ENCODE assay signal across 10 cellular contexts in the genomic region with DNA sequence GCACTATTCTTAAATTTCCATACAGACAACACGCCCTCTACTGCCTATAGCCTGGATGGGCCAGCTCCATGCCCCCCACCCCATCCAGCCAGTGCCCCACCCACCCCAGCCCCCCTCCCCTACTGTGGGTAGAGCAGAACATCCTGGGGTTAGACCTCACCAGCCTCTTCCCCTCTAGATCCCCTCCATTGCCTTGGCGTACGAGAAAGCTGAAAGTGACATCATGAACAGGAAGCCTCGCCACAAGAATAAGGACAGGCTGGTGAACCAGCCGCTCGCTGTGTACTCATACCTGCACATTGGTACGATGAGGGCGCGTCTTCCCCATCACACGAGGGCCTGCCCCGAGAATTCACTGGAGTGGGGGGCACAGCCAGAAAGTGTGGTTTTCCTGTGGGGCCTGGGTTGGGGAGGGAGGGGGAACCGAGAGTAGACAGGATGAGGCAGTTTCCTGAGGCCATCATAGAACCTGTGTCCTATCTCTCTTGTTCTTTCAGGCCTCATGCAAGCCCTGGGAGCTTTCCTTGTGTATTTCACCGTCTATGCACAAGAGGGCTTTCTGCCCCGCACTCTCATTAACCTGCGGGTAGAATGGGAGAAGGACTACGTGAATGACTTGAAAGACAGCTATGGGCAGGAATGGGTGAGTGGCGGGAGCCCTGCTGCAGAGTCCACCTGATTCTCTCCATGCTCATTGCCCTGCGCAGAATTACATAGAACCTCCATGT. TPM values are rescaled to one million over a fixed set of nuclear protein-coding genes. Genes with fewer than 3 reads are reported as not detected.
A peak's percentile ranks its signal among the peaks of the same experiment; 100 is the strongest.
DNase-seq lines count a peak whose midpoint lies in the region; ATAC-seq and TF ChIP-seq lines count a peak whose summit lies in the region.
"Had no signal": no experiment of that assay in that cellular context is flagged by ENCODE, and none has a peak within 500 bp of the region (broad histone marks: within the 10 kb centered on the region; RNA-seq: fewer than 3 reads in every experiment).

No MANE protein-coding gene starts in this region.

- H3K36me3 ChIP-seq in A673 (ENCODE audit: insufficient read depth, low read length, poor library complexity, severe bottlenecking): no peaks in the 10 kb centered on the region

- ATAC-seq in GM18519 (IDR thresholded peaks at IDR 0.05; ENCODE audit: low FRiP score, unreplicated experiment) (peak; percentile 71), HG03135 (IDR thresholded peaks at IDR 0.05; ENCODE audit: unreplicated experiment) (peak; percentile 76)
- ATAC-seq in activated CD8-positive, alpha-beta T cell treated with anti-CD3 and anti-CD28 coated beads, Interleukin-2, amount 10 ng/mL, durations not matched to agents 7 days and 5 days: peak; percentile 97
- ATAC-seq: HCT116 had no signal

- H3K9me3 Mint-ChIP-seq in activated CD8-positive, alpha-beta T cell treated with anti-CD3 and anti-CD28 coated beads, Interleukin-2, amount 10 ng/mL, durations not matched to agents 7 days and 5 days (ENCODE audit: insufficient read depth): no peaks in the 10 kb centered on the region
- no peaks in the 10 kb centered on the region for H3K9me3 Mint-ChIP-seq in glutamatergic neuron (ENCODE audit: unreplicated experiment)

- H3K4me3 Mint-ChIP-seq in activated CD8-positive, alpha-beta T cell treated with anti-CD3 and anti-CD28 coated beads, Interleukin-2, amount 10 ng/mL, durations not matched to agents 7 days and 5 days: peak overlapping the region; percentile 32
- H3K4me3 Mint-ChIP-seq in glutamatergic neuron (ENCODE audit: unreplicated experiment): no peak overlapping the region

- H3K27me3 ChIP-seq in A673 (replicated peaks; ENCODE audit: insufficient read depth, low read depth, low read length, poor library complexity): no peaks in the 10 kb centered on the region

- CTCF ChIA-PET in activated CD8-positive, alpha-beta T cell treated with anti-CD3 and anti-CD28 coated beads, Interleukin-2, amount 10 ng/mL, durations not matched to agents 7 days and 5 days (lab: Charles Lee): interaction anchor here (1.0 to 8.5 kb wide), 12 partner anchors 11 to 130 kb away, joined by 3 to 65 read pairs (median 4); no protein-coding TSS in a partner anchor
- CTCF ChIA-PET in A673 (lab: Charles Lee): no interaction called here

- peaks cover 10% of the 10 kb centered on the region for H3K27me3 Mint-ChIP-seq in activated CD8-positive, alpha-beta T cell treated with anti-CD3 and anti-CD28 coated beads, Interleukin-2, amount 10 ng/mL, durations not matched to agents 7 days and 5 days (ENCODE audit: low read depth)
- no peaks in the 10 kb centered on the region for H3K27me3 Mint-ChIP-seq in glutamatergic neuron (ENCODE audit: unreplicated experiment)

- H3K9me3 ChIP-seq in A673 (ENCODE audit: low read depth, low read length, poor library complexity, severe bottlenecking): no peaks in the 10 kb centered on the region

- no peak overlapping the region for H3K27ac ChIP-seq in A673 (ENCODE audit: low read depth, low read length, poor library complexity, severe bottlenecking)

- intact Hi-C loops in A673 (cut with micrococcal nuclease; ENCODE audit: unreplicated experiment): no loop called here

- H3K4me3 ChIP-seq in A673 (ENCODE audit: low read depth, low read length, poor library complexity, severe bottlenecking): no peak overlapping the region

- H3K27ac Mint-ChIP-seq in activated CD8-positive, alpha-beta T cell treated with anti-CD3 and anti-CD28 coated beads, Interleukin-2, amount 10 ng/mL, durations not matched to agents 7 days and 5 days: peak overlapping the region; percentile 85
- H3K27ac Mint-ChIP-seq in glutamatergic neuron (ENCODE audit: unreplicated experiment): no peak overlapping the region

- TF ChIP-seq CTCF in A673 (conservative IDR thresholded peaks at IDR 0.05; ENCODE audit: low read depth, low read length) (no peak), glutamatergic neuron (IDR thresholded peaks at IDR 0.05; ENCODE audit: partially characterized antibody, unreplicated experiment) (no peak)

- H3K4me1 Mint-ChIP-seq in activated CD8-positive, alpha-beta T cell treated with anti-CD3 and anti-CD28 coated beads, Interleukin-2, amount 10 ng/mL, durations not matched to agents 7 days and 5 days (ENCODE audit: low read depth): peaks cover 46% of the 10 kb centered on the region
- no peaks in the 10 kb centered on the region for H3K4me1 Mint-ChIP-seq in glutamatergic neuron (ENCODE audit: low read depth, unreplicated experiment)

- DNase-seq in activated CD8-positive, alpha-beta T cell treated with anti-CD3 and anti-CD28 coated beads, Interleukin-2, amount 10 ng/mL, durations not matched to agents 7 days and 5 days: peak; percentile 86
- peak; percentile 14 to 58 for DNase-seq in stimulated activated CD4-positive, alpha-beta T cell treated with anti-CD3 and anti-CD28 coated beads, Interleukin-12 subunit alpha, Interleukin-12 subunit beta, amount 100 ng/mL, for 24 hours (ENCODE audit: low read depth in 2 of 2)
- DNase-seq in A673 (ENCODE audit: low spot score): no peak
- no peak for DNase-seq in NCI-H226
- no peak for DNase-seq in glutamatergic neuron
- DNase-seq in C1 segment of cervical spinal cord (lab: John Stamatoyannopoulos, UW): no peak

- no peaks in the 10 kb centered on the region for H3K4me1 ChIP-seq in A673 (ENCODE audit: insufficient read depth, low read length, poor library complexity, severe bottlenecking)

- POLR2A ChIA-PET in activated CD8-positive, alpha-beta T cell treated with anti-CD3 and anti-CD28 coated beads, Interleukin-2, amount 10 ng/mL, durations not matched to agents 7 days and 5 days (lab: Charles Lee): interaction anchor here (1.1 kb wide), 1 partner anchor 91 kb away, joined by 3 read pairs; no protein-coding TSS in a partner anchor
- POLR2A ChIA-PET in A673 (lab: Charles Lee; ENCODE audit: low non-redundant PET): no interaction called here

- no peaks in the 10 kb centered on the region for H3K36me3 Mint-ChIP-seq in activated CD8-positive, alpha-beta T cell treated with anti-CD3 and anti-CD28 coated beads, Interleukin-2, amount 10 ng/mL, durations not matched to agents 7 days and 5 days (ENCODE audit: low read depth)
- peaks cover 1% of the 10 kb centered on the region for H3K36me3 Mint-ChIP-seq in glutamatergic neuron (ENCODE audit: unreplicated experiment)

- no TSS peak for BruUV-seq in A673 (replicated peaks; lab: Mats Ljungman, UMichigan)

RNA-seq across cellular contexts. Expression of gene ATP12A, which starts 29.1 kb away (rescaled TPM):
- total RNA-seq in activated CD8-positive, alpha-beta T cell treated with anti-CD3 and anti-CD28 coated beads, Interleukin-2, amount 10 ng/mL, durations not matched to agents 7 days and 5 days: under 1 TPM; 0.05 to 0.08 TPM
- total RNA-seq in A673 (2021) (0.39 and 0.47 TPM in 2 replicates), glutamatergic neuron (ENCODE audit: unreplicated experiment) (not detected)
- total RNA-seq: pulmonary artery endothelial cell had no signal

RNA-seq across cellular contexts. Expression of gene RNF17, which starts 54.6 kb away (rescaled TPM):
- not detected for total RNA-seq in activated CD8-positive, alpha-beta T cell treated with anti-CD3 and anti-CD28 coated beads, Interleukin-2, amount 10 ng/mL, durations not matched to agents 7 days and 5 days
- total RNA-seq in A673 (2021) (not detected in 2 replicates), glutamatergic neuron (ENCODE audit: unreplicated experiment) (not detected)
- total RNA-seq: pulmonary artery endothelial cell had no signal

Comparison
In these comparisons a context has a peak if more than half of its experiments do, and no peak if none do; other contexts are left out.
1. DNase-seq: peak in activated CD8-positive, alpha-beta T cell treated with anti-CD3 and anti-CD28 coated beads, Interleukin-2, amount 10 ng/mL, durations not matched to agents 7 days and 5 days (single experiment) and stimulated activated CD4-positive, alpha-beta T cell treated with anti-CD3 and anti-CD28 coated beads, Interleukin-12 subunit alpha, Interleukin-12 subunit beta, amount 100 ng/mL, for 24 hours (2 of 2); none in A673 (single experiment), NCI-H226 (single experiment), glutamatergic neuron (single experiment) and C1 segment of cervical spinal cord (0 of 14).
2. Peak in every context shown above with its lines, with median percentiles within 50 percentile points of each other: ATAC-seq.